3 cellular contexts compared by ENCODE assay signal in genomic region chr1:56583957-56584468, GRCh38.
TF ChIP-seq lines count a peak whose summit lies in the region.

No MANE protein-coding gene starts in this region.

TF ChIP-seq in A549, 52 proteins besides CTCF, POLR2A, EP300 and RAD21:
- TF ChIP-seq, protein P1, sequence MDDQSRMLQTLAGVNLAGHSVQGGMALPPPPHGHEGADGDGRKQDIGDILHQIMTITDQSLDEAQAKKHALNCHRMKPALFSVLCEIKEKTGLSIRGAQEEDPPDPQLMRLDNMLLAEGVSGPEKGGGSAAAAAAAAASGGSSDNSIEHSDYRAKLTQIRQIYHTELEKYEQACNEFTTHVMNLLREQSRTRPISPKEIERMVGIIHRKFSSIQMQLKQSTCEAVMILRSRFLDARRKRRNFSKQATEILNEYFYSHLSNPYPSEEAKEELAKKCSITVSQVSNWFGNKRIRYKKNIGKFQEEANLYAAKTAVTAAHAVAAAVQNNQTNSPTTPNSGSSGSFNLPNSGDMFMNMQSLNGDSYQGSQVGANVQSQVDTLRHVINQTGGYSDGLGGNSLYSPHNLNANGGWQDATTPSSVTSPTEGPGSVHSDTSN (IDR thresholded peaks at IDR 0.05), result no peak
- TF ChIP-seq KDM5A (IDR thresholded peaks at IDR 0.05), result no peak

TF ChIP-seq in WTC11, 78 proteins besides CTCF, POLR2A, EP300 and RAD21:
- TF ChIP-seq NR1H2 (CRISPR knock-in tag; IDR thresholded peaks at IDR 0.05), result no peak
- TF ChIP-seq GTF2I (CRISPR knock-in tag; conservative IDR thresholded peaks at IDR 0.05), result 0 out of 2 replicates have a peak, but pooled peaks have one; percentile 36

TF ChIP-seq in H1, 55 proteins besides CTCF, POLR2A, EP300 and RAD21:
- peak; percentile 84 for TF ChIP-seq KDM1A (IDR thresholded peaks at IDR 0.05; ENCODE audit: borderline replicate concordance, low read length)
- peak in 1 of 2 experiments; percentile 51; a peak in 1 of 4 replicates for TF ChIP-seq HDAC2 (IDR thresholded peaks at IDR 0.05; ENCODE audit: borderline replicate concordance in 1 of 2, low read depth in 2 of 2, low read length in 2 of 2)
- TF ChIP-seq USF2 (IDR thresholded peaks at IDR 0.05; ENCODE audit: low read length), result no peak
